In the genomic region with DNA sequence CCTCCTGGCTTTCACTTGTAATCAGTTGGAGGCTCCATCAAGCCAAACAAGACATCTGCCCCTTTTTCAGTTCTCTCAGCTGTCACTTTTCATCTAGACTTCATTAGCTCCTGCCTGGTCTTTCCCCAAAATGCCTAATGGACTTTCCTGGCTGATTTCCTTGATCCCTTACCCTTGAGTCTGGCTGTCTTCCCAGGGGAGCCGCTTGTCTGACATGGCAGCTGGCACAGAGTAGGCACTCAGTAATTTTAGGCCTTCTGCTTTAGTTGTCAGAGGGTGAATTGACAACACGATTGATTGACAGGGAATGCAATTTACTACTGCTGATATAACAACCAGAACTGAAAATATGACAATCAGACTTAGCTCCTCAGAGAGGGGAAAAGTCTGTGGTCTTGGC, we compare ENCODE assay signal across 30 cellular contexts. TPM values are rescaled to one million over a fixed set of nuclear protein-coding genes. Genes with fewer than 3 reads are reported as not detected.
DNase-seq lines count a peak whose midpoint lies in the region; ATAC-seq and TF ChIP-seq lines count a peak whose summit lies in the region.
"Had no signal": no experiment of that assay in that cellular context is flagged by ENCODE, and none has a peak within 500 bp of the region (broad histone marks: within the 10 kb centered on the region; RNA-seq: fewer than 3 reads in every experiment).

No MANE protein-coding gene starts in this region.

- no peak for TF ChIP-seq CTCF in BE2C (IDR thresholded peaks at IDR 0.05; ENCODE audit: low read depth, low read length)

- intact Hi-C loops in left cardiac atrium (cut with DNase I) = no loop called here

- ATAC-seq in left cardiac atrium = peak; percentile 38 to 58
- ATAC-seq: CD8-positive, alpha-beta T cell; gastroesophageal sphincter had no signal

- CTCF ChIA-PET in HEK293T (lab: Yijun Ruan, JAX) = no interaction called here

- POLR2A ChIA-PET in HEK293T (lab: Yijun Ruan, JAX) = no interaction called here

- no peak overlapping the region for H3K4me3 ChIP-seq in BE2C (ENCODE audit: low read depth, low read length)
- H3K4me3 ChIP-seq: gastroesophageal sphincter, Peyer's patch, sigmoid colon, tibial nerve had no signal

- no peaks in the 10 kb centered on the region; the same call in none of the 2 replicates for H3K9me3 ChIP-seq in BE2C
- H3K9me3 ChIP-seq: gastroesophageal sphincter, neutrophil, Peyer's patch had no signal

- no peaks in the 10 kb centered on the region for H3K27me3 ChIP-seq in BE2C
- H3K27me3 ChIP-seq: brain microvascular endothelial cell, gastroesophageal sphincter, neutrophil, Peyer's patch, sigmoid colon, tibial nerve had no signal

- no peaks in the 10 kb centered on the region for H3K36me3 ChIP-seq in BE2C
- H3K36me3 ChIP-seq: brain microvascular endothelial cell, neutrophil, Peyer's patch, WERI-Rb-1 had no signal

- DNase-seq in BE2C = peak; percentile 81
- DNase-seq in HEK293T (ENCODE audit: extremely low spot score) = no peak
- peak; percentile 85 for DNase-seq in NCI-H82 treated with DMSO at 0.1 percent for 48 hours (lab: John Stamatoyannopoulos, UW; ENCODE audit: unreplicated experiment)
- DNase-seq in left cardiac atrium = no peak
- no peak for DNase-seq in COLO829 (ENCODE audit: low spot score)
- no peak for DNase-seq in NCI-H226
- DNase-seq in CD1c-positive myeloid dendritic cell (ENCODE audit: extremely low spot score) = no peak
- no peak for DNase-seq in mesenteric fat pad (ENCODE audit: low spot score)
- DNase-seq: activated CD4-positive, alpha-beta T cell treated with anti-CD3 and anti-CD28 coated beads for 48 hours; activated CD8-positive, alpha-beta memory T cell treated with anti-CD3 and anti-CD28 coated beads for 24 hours; activated T-cell treated with anti-CD3 and anti-CD28 coated beads for 4 hours; amniotic stem cell; brain microvascular endothelial cell; CD8-positive, alpha-beta T cell; immature natural killer cell; mesenchymal stem cell; NCI-H1092; NCI-H2029; Peyer's patch; SIG-M5; sigmoid colon; stimulated activated CD4-positive, alpha-beta T cell treated with anti-CD3 and anti-CD28 coated beads, Interleukin-4, amount 100 ng/mL, for 1 hour; SW 1271; WERI-Rb-1 had no signal

- peaks cover 7% of the 10 kb centered on the region for H3K4me1 ChIP-seq in BE2C
- H3K4me1 ChIP-seq: gastroesophageal sphincter, Peyer's patch, sigmoid colon, tibial nerve had no signal

TF ChIP-seq in HEK293T, 16 proteins besides CTCF, POLR2A, EP300 and RAD21:
- no peak for TF ChIP-seq FOXK2 (IDR thresholded peaks at IDR 0.05)
- TF ChIP-seq, protein P1, sequence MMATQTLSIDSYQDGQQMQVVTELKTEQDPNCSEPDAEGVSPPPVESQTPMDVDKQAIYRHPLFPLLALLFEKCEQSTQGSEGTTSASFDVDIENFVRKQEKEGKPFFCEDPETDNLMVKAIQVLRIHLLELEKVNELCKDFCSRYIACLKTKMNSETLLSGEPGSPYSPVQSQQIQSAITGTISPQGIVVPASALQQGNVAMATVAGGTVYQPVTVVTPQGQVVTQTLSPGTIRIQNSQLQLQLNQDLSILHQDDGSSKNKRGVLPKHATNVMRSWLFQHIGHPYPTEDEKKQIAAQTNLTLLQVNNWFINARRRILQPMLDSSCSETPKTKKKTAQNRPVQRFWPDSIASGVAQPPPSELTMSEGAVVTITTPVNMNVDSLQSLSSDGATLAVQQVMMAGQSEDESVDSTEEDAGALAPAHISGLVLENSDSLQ (IDR thresholded peaks at IDR 0.05) = 0 out of 2 replicates have a peak, but pooled peaks have one; percentile 24

RNA-seq across cellular contexts. Expression of a gene that starts 2.1 kb away (rescaled TPM):
- not detected for polyA plus RNA-seq in BE2C (2012; ENCODE audit: insufficient read depth, insufficient read length, low read depth)
- total RNA-seq in left cardiac atrium = under 1 TPM; 0.31 to 0.41 TPM
- total RNA-seq in mesenteric fat pad = 0.55 TPM
- total RNA-seq: chondrocyte, H4 had no signal
- polyA plus RNA-seq: endothelial cell of umbilical vein, immature natural killer cell had no signal

RNA-seq across cellular contexts. Expression of a gene that starts 24.9 kb away (rescaled TPM):
- 23.6 TPM for polyA plus RNA-seq in BE2C (2012; ENCODE audit: insufficient read depth, insufficient read length, low read depth)
- 10 to 100 TPM; 46.7 to 55.6 TPM for total RNA-seq in left cardiac atrium
- 45.2 TPM for total RNA-seq in mesenteric fat pad

Comparison
In these comparisons a context has a peak if more than half of its experiments do, and no peak if none do; other contexts are left out.
1. DNase-seq: peak in BE2C (single experiment) and NCI-H82 treated with DMSO at 0.1 percent for 48 hours (single experiment); none in HEK293T (single experiment), left cardiac atrium (single experiment), COLO829 (single experiment), NCI-H226 (single experiment), CD1c-positive myeloid dendritic cell (single experiment) and mesenteric fat pad (single experiment).